In genomic region chr6:161166677-161167076, GRCh38 we compare ENCODE assay signal across 29 cellular contexts.
"Had no signal": no experiment of that assay in that cellular context is flagged by ENCODE, and none has a peak within 500 bp of the region (broad histone marks: within the 10 kb centered on the region; RNA-seq: fewer than 3 reads in every experiment).

No MANE protein-coding gene starts in this region.

- H3K27ac Mint-ChIP-seq: activated CD4-positive, alpha-beta memory T cell treated with anti-CD3 and anti-CD28 coated beads, Interleukin-2, amount 10 ng/mL, durations not matched to agents 7 days and 5 days; activated CD4-positive, alpha-beta T cell treated with anti-CD3 and anti-CD28 coated beads for 36 hours; activated naive CD4-positive, alpha-beta T cell treated with anti-CD3 and anti-CD28 coated beads for 36 hours; activated naive CD8-positive, alpha-beta T cell treated with anti-CD3 and anti-CD28 coated beads for 36 hours; activated T-helper 17 cell treated with anti-CD3 and anti-CD28 coated beads, Interleukin-2, amount 50 U/mL, for 72 hours; T-cell had no signal

- H3K27me3 ChIP-seq: breast epithelium had no signal

- H3K9me3 ChIP-seq: breast epithelium had no signal

- H3K9me3 Mint-ChIP-seq: activated naive CD4-positive, alpha-beta T cell treated with anti-CD3 and anti-CD28 coated beads for 36 hours; activated naive CD8-positive, alpha-beta T cell treated with anti-CD3 and anti-CD28 coated beads for 36 hours; activated T-helper 17 cell treated with anti-CD3 and anti-CD28 coated beads, Interleukin-2, amount 50 U/mL, for 72 hours; T-cell had no signal

- DNase-seq: activated CD4-positive, alpha-beta memory T cell treated with anti-CD3 and anti-CD28 coated beads, Interleukin-2, amount 10 ng/mL, durations not matched to agents 7 days and 5 days; activated CD4-positive, alpha-beta T cell treated with anti-CD3 and anti-CD28 coated beads for 36 hours; activated CD4-positive, alpha-beta T cell treated with anti-CD3 and anti-CD28 coated beads, Interleukin-2, amount 50 U/mL, for 1 hour; activated gamma-delta T cell; activated naive CD4-positive, alpha-beta T cell treated with anti-CD3 and anti-CD28 coated beads for 36 hours; activated naive CD8-positive, alpha-beta T cell treated with anti-CD3 and anti-CD28 coated beads for 36 hours; activated T-cell treated with anti-CD3 and anti-CD28 coated beads for 4 hours; activated T-cell treated with anti-CD3 and anti-CD28 coated beads, Interleukin-2, amount 50 U/mL, for 48 hours; caudate nucleus; Kasumi-1; KBM-7; NCI-H1048; NCI-H1436; NCI-H1694 treated with DMSO at 0.1 percent for 48 hours; NCI-H2029 treated with DMSO at 0.1 percent for 48 hours; NCI-H345; NCI-H510A; NCI-H526 treated with DMSO at 0.1 percent for 48 hours; NCI-H82; OCI-M1; RPMI8226; T-cell; T-helper 2 cell; T1000 had no signal

- H3K4me3 Mint-ChIP-seq: activated CD4-positive, alpha-beta memory T cell treated with anti-CD3 and anti-CD28 coated beads, Interleukin-2, amount 10 ng/mL, durations not matched to agents 7 days and 5 days; activated CD4-positive, alpha-beta T cell treated with anti-CD3 and anti-CD28 coated beads for 36 hours; activated naive CD4-positive, alpha-beta T cell treated with anti-CD3 and anti-CD28 coated beads for 36 hours; activated naive CD8-positive, alpha-beta T cell treated with anti-CD3 and anti-CD28 coated beads for 36 hours; activated T-helper 17 cell treated with anti-CD3 and anti-CD28 coated beads, Interleukin-2, amount 50 U/mL, for 72 hours; T-cell had no signal

- H3K4me3 ChIP-seq: breast epithelium, SK-N-MC had no signal

- H3K27ac ChIP-seq: breast epithelium, SK-N-MC had no signal

- H3K4me1 Mint-ChIP-seq: activated CD4-positive, alpha-beta T cell treated with anti-CD3 and anti-CD28 coated beads for 36 hours had no signal

- H3K27me3 Mint-ChIP-seq: activated CD4-positive, alpha-beta memory T cell treated with anti-CD3 and anti-CD28 coated beads, Interleukin-2, amount 10 ng/mL, durations not matched to agents 7 days and 5 days; activated CD4-positive, alpha-beta T cell treated with anti-CD3 and anti-CD28 coated beads for 36 hours; activated naive CD8-positive, alpha-beta T cell treated with anti-CD3 and anti-CD28 coated beads for 36 hours; activated T-helper 17 cell treated with anti-CD3 and anti-CD28 coated beads, Interleukin-2, amount 50 U/mL, for 72 hours; T-cell had no signal

- H3K36me3 ChIP-seq: breast epithelium had no signal

- ATAC-seq: activated CD4-positive, alpha-beta T cell treated with anti-CD3 and anti-CD28 coated beads for 36 hours; activated T-helper 17 cell treated with anti-CD3 and anti-CD28 coated beads, Interleukin-2, amount 50 U/mL, for 72 hours; Panc1; Right ventricle myocardium inferior; T-cell had no signal

- H3K4me1 ChIP-seq: breast epithelium had no signal
